24 cellular contexts compared by ENCODE assay signal in the genomic region with DNA sequence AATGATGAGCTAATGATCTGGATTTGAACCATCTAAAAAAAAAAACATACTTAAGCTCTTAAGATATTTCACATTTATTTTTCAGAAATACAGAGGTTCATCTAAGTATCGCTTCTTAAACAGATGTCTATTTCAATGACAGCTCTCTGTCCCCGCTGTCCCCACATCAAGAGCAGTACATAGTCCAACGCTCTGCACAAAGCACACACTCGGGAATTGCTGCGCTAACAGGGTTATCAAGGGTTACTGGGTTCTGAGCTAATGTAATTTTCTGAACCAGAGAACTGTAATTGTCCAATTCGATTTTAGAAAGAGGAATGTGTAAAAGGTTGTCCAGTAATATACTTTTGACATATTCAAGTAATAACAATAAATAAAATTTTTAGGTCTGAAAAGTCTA. TPM values are rescaled to one million over a fixed set of nuclear protein-coding genes. Genes with fewer than 3 reads are reported as not detected.
DNase-seq lines count a peak whose midpoint lies in the region; ATAC-seq, FAIRE-seq and TF ChIP-seq lines count a peak whose summit lies in the region.
"Had no signal": no experiment of that assay in that cellular context is flagged by ENCODE, and none has a peak within 500 bp of the region (broad histone marks: within the 10 kb centered on the region; RNA-seq: fewer than 3 reads in every experiment).

No MANE protein-coding gene starts in this region.

- H3K27me3 Mint-ChIP-seq in glutamatergic neuron (ENCODE audit: unreplicated experiment): no peaks in the 10 kb centered on the region
- H3K27me3 Mint-ChIP-seq: CD4-positive, alpha-beta memory T cell had no signal

- no peaks in the 10 kb centered on the region for H3K9me3 Mint-ChIP-seq in glutamatergic neuron (ENCODE audit: unreplicated experiment)
- H3K9me3 Mint-ChIP-seq: CD4-positive, alpha-beta memory T cell; HFFc6 had no signal

- H4K20me1 ChIP-seq in HepG2 (ENCODE audit: insufficient read depth, low read length): no peaks in the 10 kb centered on the region; the same call in 1 of the 2 replicates

- H3K27ac Mint-ChIP-seq in glutamatergic neuron (ENCODE audit: unreplicated experiment): no peak overlapping the region
- H3K27ac Mint-ChIP-seq: HFFc6 had no signal

- in situ Hi-C loops in HepG2 (cut with HindIII; ENCODE audit: extremely low pct_ligation_motif_present, low pct_unique_long_range_greater_than_20kb): no loop called here

- H3K36me3 ChIP-seq in HepG2 (replicated peaks in 1 of 2; ENCODE audit: control insufficient read depth in 1 of 2, insufficient read depth in 2 of 2, low read length in 2 of 2): no peaks in the 10 kb centered on the region; a peak in 1 of 5 replicates
- H3K36me3 ChIP-seq in right lobe of liver: no peaks in the 10 kb centered on the region
- no peaks in the 10 kb centered on the region for H3K36me3 ChIP-seq in parathyroid adenoma (ENCODE audit: control insufficient read depth, insufficient read depth, low read length)

- H3K36me3 Mint-ChIP-seq in glutamatergic neuron (ENCODE audit: unreplicated experiment): no peaks in the 10 kb centered on the region

- no peak overlapping the region for H3K4me3 ChIP-seq in HepG2 (replicated peaks in 1 of 3; ENCODE audit: insufficient read depth in 1 of 3, low read depth in 2 of 3, low read length in 3 of 3)
- H3K4me3 ChIP-seq in right lobe of liver: no peak overlapping the region
- no peak overlapping the region for H3K4me3 ChIP-seq in parathyroid adenoma (ENCODE audit: low read depth, low read length)
- H3K4me3 ChIP-seq: A549, HAP-1 had no signal

- no TSS peak for BruUV-seq in HepG2 (replicated peaks; lab: Mats Ljungman, UMichigan)

- no peak for TF ChIP-seq RAD21 in HepG2 (CRISPR knock-in tag; IDR thresholded peaks at IDR 0.05)

- TF ChIP-seq CTCF in HepG2 (CRISPR knock-in tag; IDR thresholded peaks at IDR 0.05) (no peak), right lobe of liver (IDR thresholded peaks at IDR 0.05) (no peak), glutamatergic neuron (IDR thresholded peaks at IDR 0.05; ENCODE audit: partially characterized antibody, unreplicated experiment) (no peak), parathyroid adenoma (IDR thresholded peaks at IDR 0.05) (no peak)

- H3K4me2 ChIP-seq in HepG2 (ENCODE audit: low read depth, low read length) (no peak overlapping the region), parathyroid adenoma (ENCODE audit: low read length) (peak overlapping the region; percentile 8)
- H3K4me2 ChIP-seq: A549 had no signal

- ATAC-seq in HepG2 (peak; percentile 74), right lobe of liver (no peak)
- ATAC-seq: A549 had no signal

- TF ChIP-seq EP300 in HepG2 (IDR thresholded peaks at IDR 0.05; ENCODE audit: low read depth in 2 of 2, low read length in 2 of 2) (no peak), HepG2 (CRISPR knock-in tag; IDR thresholded peaks at IDR 0.05; ENCODE audit: borderline replicate concordance) (no peak)

- no peak for TF ChIP-seq POLR2A in HepG2 (IDR thresholded peaks at IDR 0.05; ENCODE audit: insufficient read depth in 1 of 2, low read depth in 2 of 2, low read length in 2 of 2)
- no peak for TF ChIP-seq POLR2A in right lobe of liver (IDR thresholded peaks at IDR 0.05)

- H3K4me3 Mint-ChIP-seq in glutamatergic neuron (ENCODE audit: unreplicated experiment): no peak overlapping the region
- H3K4me3 Mint-ChIP-seq: CD4-positive, alpha-beta memory T cell; HFFc6 had no signal

- H3K9me3 ChIP-seq in HepG2 (ENCODE audit: low read length): no peaks in the 10 kb centered on the region
- H3K9me3 ChIP-seq in right lobe of liver: no peaks in the 10 kb centered on the region
- no peaks in the 10 kb centered on the region for H3K9me3 ChIP-seq in parathyroid adenoma (ENCODE audit: control insufficient read depth, low read length)
- H3K9me3 ChIP-seq: A549, HAP-1 had no signal

- WGBS in HepG2 (ENCODE audit: low lambda C conversion rate): 64% methylated on average over 6 of the region's 6 CpGs
- 89% methylated on average over 6 of the region's 6 CpGs for WGBS in right lobe of liver (ENCODE audit: insufficient coverage, low coverage, low lambda C conversion rate, missing lambda C conversion rate)

- H3K27ac ChIP-seq in HepG2 (ENCODE audit: extremely low read length, insufficient read depth, low read length) (no peak overlapping the region), right lobe of liver (no peak overlapping the region), parathyroid adenoma (peak overlapping the region; percentile 69)
- H3K27ac ChIP-seq: A549 had no signal

- H3K27me3 ChIP-seq in HepG2 (ENCODE audit: control insufficient read depth in 1 of 2, insufficient read depth in 2 of 2, low read length in 2 of 2) (no peaks in the 10 kb centered on the region), right lobe of liver (no peaks in the 10 kb centered on the region), parathyroid adenoma (ENCODE audit: control insufficient read depth, insufficient read depth, low read length) (no peaks in the 10 kb centered on the region)

- H2AFZ ChIP-seq in HepG2 (ENCODE audit: low read length): no peak overlapping the region
- H2AFZ ChIP-seq in parathyroid adenoma: no peak overlapping the region

- peaks cover 3% of the 10 kb centered on the region for H3K4me1 Mint-ChIP-seq in glutamatergic neuron (ENCODE audit: low read depth, unreplicated experiment)
- H3K4me1 Mint-ChIP-seq: CD4-positive, alpha-beta memory T cell had no signal

- peak; percentile 18 for FAIRE-seq in HepG2 (lab: Jason Lieb, UNC)
- FAIRE-seq: A549, GM12891, H54 had no signal

- POLR2A ChIA-PET in HepG2 (lab: Yijun Ruan, JAX): no interaction called here

- DNase-seq in HepG2 (ENCODE audit: low spot score) (peak; percentile 18), right lobe of liver (no peak), glutamatergic neuron (peak; percentile 14), NCI-H1417 (lab: John Stamatoyannopoulos, UW) (no peak)
- DNase-seq in activated effector memory CD4-positive, alpha-beta T cell treated with anti-CD3 and anti-CD28 coated beads, Interleukin-2, amount 50 U/mL, for 16 hours: no peak
- DNase-seq: 8988T; ACHN; AML-193; C1 segment of cervical spinal cord; Calu3; CD4-positive, alpha-beta memory T cell; COR-L47; DMS53; DMS79 treated with DMSO at 0.1 percent for 48 hours; GF-D8; GOT3; HFFc6 had no signal

- H3K9ac ChIP-seq in HepG2 (ENCODE audit: insufficient read depth, low read depth, low read length) (no peak overlapping the region), parathyroid adenoma (no peak overlapping the region)

- intact Hi-C loops in HepG2 (cut with micrococcal nuclease; ENCODE audit: unreplicated experiment) (no loop called here), right lobe of liver (cut with DNase I) (no loop called here)

- H3K79me2 ChIP-seq in HepG2 (ENCODE audit: insufficient read depth, low read length) (no peaks in the 10 kb centered on the region), parathyroid adenoma (no peaks in the 10 kb centered on the region)

- H3K4me1 ChIP-seq in HepG2 (ENCODE audit: insufficient read depth, low read length) (peaks cover 10% of the 10 kb centered on the region; the same call in 1 of the 2 replicates), right lobe of liver (no peaks in the 10 kb centered on the region), parathyroid adenoma (peaks cover 45% of the 10 kb centered on the region)
- H3K4me1 ChIP-seq: A549 had no signal

- CTCF ChIA-PET in HepG2 (lab: Yijun Ruan, JAX; ENCODE audit: low intra/inter-chr PET ratio, low total read pairs): no interaction called here

TF ChIP-seq in HepG2, 621 proteins besides CTCF, POLR2A, EP300 and RAD21:
- TF ChIP-seq ZBTB33 (CRISPR knock-in tag; IDR thresholded peaks at IDR 0.05) (peak; percentile 67), IKZF1 (IDR thresholded peaks at IDR 0.05) (no peak), ZMYM4 (CRISPR knock-in tag; IDR thresholded peaks at IDR 0.05) (peak; percentile 43; the same call in 1 of the 2 replicates), HNF4A (CRISPR knock-in tag; IDR thresholded peaks at IDR 0.05) (peak; percentile 47)

RNA-seq across cellular contexts. Expression of gene ST8SIA5, which starts 58.8 kb away (rescaled TPM):
- 0.07 and 0.08 TPM in 2 replicates for total RNA-seq in HepG2 (2016; rRNA removed; fragmentation: Illumina TruSeq; extraction: Trizol)
- not detected in 2 replicates for total RNA-seq in HepG2 (2016; cell fraction: cytosol; rRNA removed; fragmentation: Illumina TruSeq; extraction: Trizol; ENCODE audit: low read depth)
- total RNA-seq in HepG2 (2016; cell fraction: insoluble cytoplasmic fraction; rRNA removed; fragmentation: Illumina TruSeq; extraction: Trizol): 0.06 TPM in 1 of 2 replicates, not detected in the other
- 0.25 TPM in 1 of 2 replicates, not detected in the other for total RNA-seq in HepG2 (2016; cell fraction: membrane; rRNA removed; fragmentation: Illumina TruSeq; extraction: Trizol)
- not detected in 2 replicates for total RNA-seq in HepG2 (2016; cell fraction: nucleus; rRNA removed; fragmentation: Illumina TruSeq; extraction: Trizol)
- polyA plus RNA-seq in HepG2 (2011; rRNA removed): 0.20 and 0.76 TPM in 2 replicates
- polyA plus RNA-seq in HepG2 (2011; cell fraction: cytosol; rRNA removed): 0.04 and 0.08 TPM in 2 replicates
- polyA plus RNA-seq in HepG2 (2011; cell fraction: nucleus; rRNA removed): 1.1 and 1.6 TPM in 2 replicates
- 0.20 and 0.31 TPM in 2 replicates for polyA plus RNA-seq in HepG2 (2012)
- not detected in 2 replicates for polyA plus RNA-seq in HepG2 (2016; cell fraction: cytosol; fragmentation: Illumina TruSeq; extraction: Trizol; ENCODE audit: low read depth)
- polyA plus RNA-seq in HepG2 (2016; cell fraction: insoluble cytoplasmic fraction; fragmentation: Illumina TruSeq; extraction: Trizol; ENCODE audit: low read depth): not detected in 2 replicates
- polyA plus RNA-seq in HepG2 (2016; cell fraction: membrane; fragmentation: Illumina TruSeq; extraction: Trizol; ENCODE audit: low read depth): 0.10 and 0.38 TPM in 2 replicates
- polyA plus RNA-seq in HepG2 (2016; cell fraction: nucleus; fragmentation: Illumina TruSeq; extraction: Trizol; ENCODE audit: insufficient read depth, low read depth): 0.12 and 2.0 TPM in 2 replicates
- 0.16 TPM in 2 replicates for polyA minus RNA-seq in HepG2 (2011; rRNA and poly(A)+ RNA removed; ENCODE audit: low replicate concordance)
- polyA minus RNA-seq in HepG2 (2011; cell fraction: cytosol; rRNA and poly(A)+ RNA removed): not detected in 2 replicates
- polyA minus RNA-seq in HepG2 (2011; cell fraction: nucleus; rRNA and poly(A)+ RNA removed): 0.50 and 0.64 TPM in 2 replicates
- under 1 TPM in 2 of 6 experiments, not detected in 4; 0.07 to 0.92 TPM for total RNA-seq in right lobe of liver
- 0.56 TPM for total RNA-seq in glutamatergic neuron (ENCODE audit: unreplicated experiment)
- total RNA-seq: Calu3; CD4-positive, alpha-beta memory T cell; G401 had no signal
- polyA plus RNA-seq: A549; BJ; CD4-positive, alpha-beta memory T cell had no signal

Comparison
In these comparisons a context has a peak if more than half of its experiments do, and no peak if none do; other contexts are left out.
1. DNase-seq: peak in HepG2 (single experiment) and glutamatergic neuron (single experiment); none in right lobe of liver (0 of 3), activated effector memory CD4-positive, alpha-beta T cell treated with anti-CD3 and anti-CD28 coated beads, Interleukin-2, amount 50 U/mL, for 16 hours (single experiment) and NCI-H1417 (0 of 3).